ENCODE assay signal across 31 cellular contexts in the genomic region with DNA sequence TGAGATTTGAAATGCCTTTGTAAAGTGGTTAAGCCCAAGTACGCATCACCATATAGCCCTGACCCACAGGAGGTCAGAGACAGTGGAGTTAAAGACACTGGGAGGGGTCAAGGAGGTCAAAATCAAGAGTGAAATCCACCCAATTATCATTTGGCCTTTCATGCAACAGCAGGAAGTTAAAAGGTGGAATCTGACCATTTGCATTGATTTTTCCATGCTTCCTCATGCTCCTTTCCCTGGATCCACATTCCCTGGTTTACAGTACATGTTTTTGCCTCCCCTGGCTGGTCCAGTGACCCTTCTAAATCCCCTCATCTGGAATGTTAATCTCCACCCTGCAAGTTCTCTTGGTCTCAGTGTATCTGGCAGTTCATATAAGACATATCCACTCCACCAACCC. TPM values are rescaled to one million over a fixed set of nuclear protein-coding genes. Genes with fewer than 3 reads are reported as not detected.
"Had no signal": no experiment of that assay in that cellular context is flagged by ENCODE, and none has a peak within 500 bp of the region (broad histone marks: within the 10 kb centered on the region; RNA-seq: fewer than 3 reads in every experiment).

No MANE protein-coding gene starts in this region.

- H3K36me3 Mint-ChIP-seq: memory B cell; mesothelial cell of epicardium; naive B cell; natural killer cell treated with Interleukin-12 subunit alpha and Interleukin-12 subunit beta and Interleukin-15 and Interleukin-18, amount 100 ng/mL, for 72 hours had no signal

- H3K36me3 ChIP-seq: colonic mucosa, gastroesophageal sphincter, heart right ventricle, ovary, stomach, thyroid gland, vagina had no signal

- H3K4me3 Mint-ChIP-seq: dendritic cell treated with granulocyte-macrophage colony-stimulating factor and Interleukin-4, amounts not matched to agents 40 ng/mL and 50 ng/mL, for 4 days; endodermal cell; memory B cell; mesothelial cell of epicardium; naive B cell; natural killer cell treated with Interleukin-12 subunit alpha and Interleukin-12 subunit beta and Interleukin-15 and Interleukin-18, amount 100 ng/mL, for 72 hours had no signal

- H3K9me3 Mint-ChIP-seq: dendritic cell treated with granulocyte-macrophage colony-stimulating factor and Interleukin-4, amounts not matched to agents 40 ng/mL and 50 ng/mL, for 4 days; endodermal cell; mesothelial cell of epicardium had no signal

- DNase-seq: colonic mucosa; effector CD8-positive, alpha-beta T cell; endodermal cell; foreskin keratinocyte; heart right ventricle; hippocampal formation; left cardiac atrium; left ventricle myocardium superior; mucosa of descending colon; naive B cell; occipital lobe; ovary; stimulated activated CD4-positive, alpha-beta T cell treated with anti-CD3 and anti-CD28 coated beads, Interleukin-12 subunit alpha, Interleukin-12 subunit beta, amount 100 ng/mL, for 4 hours; stimulated activated CD4-positive, alpha-beta T cell treated with anti-CD3 and anti-CD28 coated beads, Interleukin-1b, Interleukin-23, amount 100 ng/mL, for 48 hours; stimulated activated CD4-positive, alpha-beta T cell treated with anti-CD3 and anti-CD28 coated beads, Interleukin-4, amount 100 ng/mL, for 1 hour; stimulated activated CD8-positive, alpha-beta memory T cell treated with anti-CD3 and anti-CD28 coated beads, Interleukin-4, amount 100 ng/mL, for 48 hours; stimulated activated naive CD4-positive, alpha-beta T cell; stomach; trophoblast cell had no signal

- H3K9me3 ChIP-seq: colonic mucosa, gastroesophageal sphincter, heart right ventricle, mucosa of descending colon, ovary, stomach, thyroid gland, vagina had no signal

- H3K27me3 Mint-ChIP-seq: dendritic cell treated with granulocyte-macrophage colony-stimulating factor and Interleukin-4, amounts not matched to agents 40 ng/mL and 50 ng/mL, for 4 days had no signal

- H3K27ac Mint-ChIP-seq: dendritic cell treated with granulocyte-macrophage colony-stimulating factor and Interleukin-4, amounts not matched to agents 40 ng/mL and 50 ng/mL, for 4 days; endodermal cell; memory B cell; mesothelial cell of epicardium; naive B cell; natural killer cell treated with Interleukin-12 subunit alpha and Interleukin-12 subunit beta and Interleukin-15 and Interleukin-18, amount 100 ng/mL, for 72 hours had no signal

- H3K4me1 ChIP-seq: colonic mucosa, foreskin keratinocyte, gastroesophageal sphincter, heart right ventricle, vagina had no signal

- ATAC-seq: esophagus mucosa; foreskin keratinocyte; gastroesophageal sphincter; heart right ventricle; left ventricle myocardium superior; mucosa of descending colon; natural killer cell treated with Interleukin-12 subunit alpha and Interleukin-12 subunit beta and Interleukin-15 and Interleukin-18, amount 100 ng/mL, for 72 hours; sciatic nerve had no signal

- H3K27me3 ChIP-seq: colonic mucosa, foreskin keratinocyte, gastroesophageal sphincter, ovary, stomach, thyroid gland, vagina had no signal

- H3K4me2 ChIP-seq: smooth muscle cell had no signal

- H3K27ac ChIP-seq: colonic mucosa, epithelial cell of prostate, foreskin keratinocyte, gastroesophageal sphincter, heart right ventricle, ovary, stomach, vagina had no signal

- H3K4me1 Mint-ChIP-seq: memory B cell, naive B cell had no signal

- H3K4me3 ChIP-seq: colonic mucosa, gastroesophageal sphincter, heart right ventricle, lung, mucosa of descending colon, ovary, smooth muscle cell, stomach, thyroid gland, vagina had no signal

RNA-seq across cellular contexts. Expression of gene TOM1L1, which starts 36.6 kb away (rescaled TPM):
- total RNA-seq: natural killer cell treated with Interleukin-12 subunit alpha and Interleukin-12 subunit beta and Interleukin-15 and Interleukin-18, amount 100 ng/mL, for 72 hours had no signal
